In genomic region chr11:86062719-86063118, GRCh38 we compare ENCODE assay signal across 10 cellular contexts. TPM values are rescaled to one million over a fixed set of nuclear protein-coding genes. Genes with fewer than 3 reads are reported as not detected.
DNase-seq lines count a peak whose midpoint lies in the region; ATAC-seq and TF ChIP-seq lines count a peak whose summit lies in the region.
"Had no signal": no experiment of that assay in that cellular context is flagged by ENCODE, and none has a peak within 500 bp of the region (broad histone marks: within the 10 kb centered on the region; RNA-seq: fewer than 3 reads in every experiment).

No MANE protein-coding gene starts in this region.

- in situ Hi-C loops in HAP-1 (cut with MboI; ENCODE audit: low sequenced_read_pairs) = no loop called here

- H3K27ac Mint-ChIP-seq in stimulated activated naive B cell treated with anti-CD40 and anti-IgM and Interleukin-4, amounts not matched to agents 10 μg/mL and 1 μg/mL and 100 μg/mL, for 72 hours = no peak overlapping the region

- H3K36me3 ChIP-seq in DND-41 (ENCODE audit: insufficient read depth, low read length) (no peaks in the 10 kb centered on the region), SJSA1 (peaks cover 3% of the 10 kb centered on the region; the same call in 1 of the 2 replicates), HAP-1 (replicated peaks) (no peaks in the 10 kb centered on the region)

- H3K4me3 Mint-ChIP-seq in stimulated activated naive B cell treated with anti-CD40 and anti-IgM and Interleukin-4, amounts not matched to agents 10 μg/mL and 1 μg/mL and 100 μg/mL, for 72 hours = peak overlapping the region in 1 of 2 donors; percentile 51

- H3K4me3 ChIP-seq in DND-41 (ENCODE audit: low read depth in 1 of 2, low read length in 2 of 2) = no peak overlapping the region
- no peak overlapping the region for H3K4me3 ChIP-seq in SJSA1
- H3K4me3 ChIP-seq in epithelial cell of proximal tubule (ENCODE audit: low read depth, low read length) = peak overlapping the region; percentile 31
- H3K4me3 ChIP-seq in HAP-1 = no peak overlapping the region

- H2AFZ ChIP-seq in DND-41 (ENCODE audit: low read depth, low read length) = no peak overlapping the region

- peaks cover 100% of the 10 kb centered on the region for H3K79me2 ChIP-seq in DND-41 (ENCODE audit: insufficient read depth, low read length)

- no peaks in the 10 kb centered on the region for H3K9me3 ChIP-seq in DND-41 (ENCODE audit: insufficient read depth, low read length, severe bottlenecking)
- H3K9me3 ChIP-seq in SJSA1 (replicated peaks) = no peaks in the 10 kb centered on the region
- H3K9me3 ChIP-seq in HAP-1 = no peaks in the 10 kb centered on the region

- peaks cover 35 to 65% of the 10 kb centered on the region in 2 donors for H3K4me1 Mint-ChIP-seq in stimulated activated naive B cell treated with anti-CD40 and anti-IgM and Interleukin-4, amounts not matched to agents 10 μg/mL and 1 μg/mL and 100 μg/mL, for 72 hours

- TF ChIP-seq CTCF in DND-41 (IDR thresholded peaks at IDR 0.05; ENCODE audit: borderline replicate concordance, extremely low read depth, low read length, poor library complexity, severe bottlenecking) (no peak), epithelial cell of proximal tubule (conservative IDR thresholded peaks at IDR 0.05; ENCODE audit: low read depth, low read length) (no peak), RWPE1 (conservative IDR thresholded peaks at IDR 0.05; ENCODE audit: low read depth) (no peak)

- DNase-seq in DND-41 (no peak), SJSA1 (ENCODE audit: low read depth in 1 of 2, low spot score in 2 of 2) (peak in 1 of 2 experiments; percentile 44), epithelial cell of proximal tubule (ENCODE audit: low read depth) (no peak), renal cortical epithelial cell (ENCODE audit: low read depth) (peak; percentile 36), RWPE1 (ENCODE audit: low spot score) (no peak), HAP-1 (ENCODE audit: low spot score in 2 of 2) (no peak)
- no peak for DNase-seq in stimulated activated naive B cell treated with anti-CD40 and anti-IgM and Interleukin-4, amounts not matched to agents 10 μg/mL and 1 μg/mL and 100 μg/mL, for 72 hours
- DNase-seq: activated gamma-delta T cell treated with Interleukin-2 at 50 U/mL for 16 hours, hypothalamus had no signal

- no peaks in the 10 kb centered on the region for H3K27me3 ChIP-seq in DND-41 (ENCODE audit: insufficient read depth, low read length, poor library complexity)
- no peaks in the 10 kb centered on the region for H3K27me3 ChIP-seq in SJSA1 (replicated peaks)
- no peaks in the 10 kb centered on the region for H3K27me3 ChIP-seq in HAP-1 (ENCODE audit: low read depth)

- peaks cover 0 to 3% of the 10 kb centered on the region in 2 donors for H3K9me3 Mint-ChIP-seq in stimulated activated naive B cell treated with anti-CD40 and anti-IgM and Interleukin-4, amounts not matched to agents 10 μg/mL and 1 μg/mL and 100 μg/mL, for 72 hours

- H3K27ac ChIP-seq in DND-41 (ENCODE audit: low read length) = no peak overlapping the region
- H3K27ac ChIP-seq in SJSA1 = peak overlapping the region; percentile 3; the same call in 1 of the 2 replicates
- H3K27ac ChIP-seq in RWPE1 = no peak overlapping the region

- H3K9ac ChIP-seq in DND-41 (ENCODE audit: low read depth, low read length) = no peak overlapping the region

- H3K4me1 ChIP-seq in DND-41 (ENCODE audit: insufficient read depth, low read length) (peaks cover 32% of the 10 kb centered on the region), SJSA1 (replicated peaks) (peaks cover 26% of the 10 kb centered on the region), HAP-1 (peaks cover 38% of the 10 kb centered on the region)

- ATAC-seq in DND-41 (ENCODE audit: insufficient read depth, low read depth) = peak; percentile 57
- no peak for ATAC-seq in HG02852 (IDR thresholded peaks at IDR 0.05; ENCODE audit: unreplicated experiment)
- ATAC-seq in stimulated activated naive B cell treated with anti-CD40 and anti-IgM and Interleukin-4, amounts not matched to agents 10 μg/mL and 1 μg/mL and 100 μg/mL, for 72 hours (replicated peaks) = no peak

- peak overlapping the region; percentile 13; the same call in 1 of the 2 replicates for H3K4me2 ChIP-seq in DND-41 (ENCODE audit: insufficient read depth, low read length)

- POLR2A ChIA-PET in RWPE1 (lab: Yijun Ruan, JAX; ENCODE audit: low non-redundant PET) = no interaction called here

- H4K20me1 ChIP-seq in DND-41 (ENCODE audit: insufficient read depth, low read length) = peaks cover 75% of the 10 kb centered on the region

- H3K36me3 Mint-ChIP-seq in stimulated activated naive B cell treated with anti-CD40 and anti-IgM and Interleukin-4, amounts not matched to agents 10 μg/mL and 1 μg/mL and 100 μg/mL, for 72 hours = peaks cover 22 to 47% of the 10 kb centered on the region in 2 donors

- CTCF ChIA-PET in RWPE1 (lab: Yijun Ruan, JAX) = no interaction called here

- no peaks in the 10 kb centered on the region for H3K27me3 Mint-ChIP-seq in stimulated activated naive B cell treated with anti-CD40 and anti-IgM and Interleukin-4, amounts not matched to agents 10 μg/mL and 1 μg/mL and 100 μg/mL, for 72 hours

RNA-seq across cellular contexts. Expression of gene PICALM, which starts 6.2 kb away (rescaled TPM):
- 105 and 132 TPM in 2 replicates for total RNA-seq in SJSA1 (2014; rRNA removed; shearing (Covaris generic))
- 153 and 218 TPM in 2 replicates for total RNA-seq in epithelial cell of proximal tubule
- total RNA-seq in renal cortical epithelial cell = 580 and 632 TPM in 2 replicates
